1 cellular context compared by ENCODE assay signal in the genomic region with DNA sequence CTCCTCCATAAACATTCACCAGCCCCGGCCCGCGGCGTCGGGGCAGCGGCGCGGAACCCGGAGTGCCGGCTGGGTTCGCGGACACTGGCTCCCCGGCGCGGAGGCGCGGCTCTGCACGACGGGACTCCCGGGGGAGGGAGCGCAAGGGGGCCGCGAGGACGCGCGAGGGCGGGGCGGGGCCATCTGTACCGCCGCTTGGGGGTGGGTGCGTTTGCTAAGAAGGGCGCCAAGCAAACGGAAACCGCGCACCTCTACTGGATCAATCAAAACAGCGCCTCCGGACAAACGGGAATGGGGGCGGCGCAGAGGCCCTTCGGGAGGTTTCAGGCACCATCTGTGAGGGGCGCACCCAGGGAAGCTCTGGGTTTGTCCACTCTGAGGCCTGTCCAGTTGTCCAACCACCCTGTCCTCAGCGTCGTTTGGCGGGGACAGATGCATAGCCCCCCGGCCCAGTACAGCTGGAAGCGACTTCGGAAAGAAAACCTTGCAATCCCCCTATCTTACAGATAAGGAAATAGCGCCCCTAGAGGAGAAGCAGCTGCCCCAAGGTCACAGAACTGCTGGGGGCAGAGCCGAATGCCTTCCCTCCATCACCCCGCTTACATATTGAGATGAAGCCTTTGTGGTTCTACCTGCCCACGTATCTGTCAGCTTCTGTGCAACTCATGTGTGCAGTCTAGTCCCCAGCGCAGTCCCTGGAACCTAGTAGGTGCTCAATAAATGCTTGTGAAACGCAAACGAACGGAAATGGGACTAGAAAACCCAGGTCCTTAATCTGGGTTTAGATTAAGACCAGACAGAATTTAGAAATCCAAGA.
TF ChIP-seq lines count a peak whose summit lies in the region.

No MANE protein-coding gene starts in this region.

TF ChIP-seq in WTC11, 78 proteins besides CTCF, POLR2A, EP300 and RAD21 (continued from another document):
- TF ChIP-seq USF2 (CRISPR knock-in tag; IDR thresholded peaks at IDR 0.05) (no peak), ERG (CRISPR knock-in tag; IDR thresholded peaks at IDR 0.05) (no peak), ZNF281 (CRISPR knock-in tag; IDR thresholded peaks at IDR 0.05) (no peak), USF1 (CRISPR knock-in tag; IDR thresholded peaks at IDR 0.05) (no peak), IRF2 (CRISPR knock-in tag; IDR thresholded peaks at IDR 0.05; ENCODE audit: borderline replicate concordance, low read depth) (no peak), FOXK1 (CRISPR knock-in tag; IDR thresholded peaks at IDR 0.05) (no peak), NFE2L1 (CRISPR knock-in tag; IDR thresholded peaks at IDR 0.05) (no peak), ATF1 (CRISPR knock-in tag; IDR thresholded peaks at IDR 0.05) (no peak), FOXP1 (CRISPR knock-in tag; IDR thresholded peaks at IDR 0.05; ENCODE audit: borderline replicate concordance) (no peak), ELF4 (CRISPR knock-in tag; IDR thresholded peaks at IDR 0.05; ENCODE audit: low read depth) (no peak)
